8 cellular contexts compared by ENCODE assay signal in the genomic region with DNA sequence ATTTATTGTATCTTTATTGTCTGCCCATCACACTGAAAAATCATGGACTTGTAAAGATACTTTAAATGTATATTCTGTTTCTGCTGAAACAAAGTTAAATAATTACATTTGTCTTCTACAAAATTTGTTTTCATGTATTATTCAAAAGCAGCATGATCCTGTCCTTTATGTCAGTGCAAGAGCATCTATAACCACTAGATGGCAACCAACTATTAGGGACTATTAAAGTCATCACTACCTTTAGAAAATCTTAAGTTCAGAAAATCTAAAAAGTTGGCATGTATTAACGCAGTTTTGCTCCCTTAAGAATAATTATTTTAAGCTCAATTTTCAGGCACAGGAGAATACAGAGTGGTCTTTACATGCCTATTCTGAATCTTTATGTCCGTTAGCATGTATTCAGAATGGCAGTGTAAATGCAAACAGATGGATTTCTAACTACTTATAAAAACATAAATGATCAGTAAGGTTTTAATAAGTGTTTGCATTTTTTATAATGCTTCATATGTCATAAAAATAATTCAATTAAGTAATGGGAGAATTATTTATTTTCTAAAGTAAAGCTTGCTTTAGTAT. TPM values are rescaled to one million over a fixed set of nuclear protein-coding genes. Genes with fewer than 3 reads are reported as not detected.
A peak's percentile ranks its signal among the peaks of the same experiment; 100 is the strongest.
DNase-seq lines count a peak whose midpoint lies in the region; ATAC-seq and TF ChIP-seq lines count a peak whose summit lies in the region.

No MANE protein-coding gene starts in this region.

- H3K36me3 Mint-ChIP-seq in Caco-2 (ENCODE audit: insufficient read depth, unreplicated experiment), result peaks cover 7% of the 10 kb centered on the region
- H3K36me3 Mint-ChIP-seq in stimulated activated memory B cell treated with anti-CD40 and anti-IgM and Interleukin-4, amounts not matched to agents 10 μg/mL and 1 μg/mL and 100 μg/mL, for 72 hours, result peaks cover 14% of the 10 kb centered on the region

- peak in 1 of 2 experiments; percentile 26 for DNase-seq in Caco-2
- DNase-seq in NCI-H748 treated with DMSO at 0.1 percent for 48 hours (lab: John Stamatoyannopoulos, UW), result peak; percentile 42
- DNase-seq in cerebellum (ENCODE audit: low spot score), result peak; percentile 51
- no peak for DNase-seq in right lobe of liver

- no peaks in the 10 kb centered on the region for H3K27me3 ChIP-seq in Caco-2 (replicated peaks; ENCODE audit: control insufficient read depth, insufficient read depth, low read length)
- no peaks in the 10 kb centered on the region for H3K27me3 ChIP-seq in right lobe of liver

- no peaks in the 10 kb centered on the region for H3K36me3 ChIP-seq in Caco-2 (ENCODE audit: control insufficient read depth, insufficient read depth, low read length)
- H3K36me3 ChIP-seq in right lobe of liver, result peaks cover 0 to 23% (median 4%) of the 10 kb centered on the region in 4 donors

- intact Hi-C loops in Caco-2 (cut with micrococcal nuclease; ENCODE audit: unreplicated experiment) (loop anchor here (1.0 kb wide), 3 partner anchors 17 to 259 kb away; a partner anchor contains a TSS), right lobe of liver (cut with DNase I) (no loop called here)

- H3K4me3 Mint-ChIP-seq in Caco-2 (ENCODE audit: unreplicated experiment), result no peak overlapping the region
- no peak overlapping the region for H3K4me3 Mint-ChIP-seq in stimulated activated memory B cell treated with anti-CD40 and anti-IgM and Interleukin-4, amounts not matched to agents 10 μg/mL and 1 μg/mL and 100 μg/mL, for 72 hours

- POLR2A ChIA-PET in Caco-2 (lab: Charles Lee), result no interaction called here

- H3K9me3 ChIP-seq in Caco-2 (no peaks in the 10 kb centered on the region), right lobe of liver (no peaks in the 10 kb centered on the region)

- peak; percentile 67 for ATAC-seq in GM18873 (IDR thresholded peaks at IDR 0.05; ENCODE audit: low FRiP score, unreplicated experiment)
- ATAC-seq in HG03103 (IDR thresholded peaks at IDR 0.05; ENCODE audit: low read depth, unreplicated experiment), result peak; percentile 77
- peak; percentile 76 to 88 (median 82) for ATAC-seq in right lobe of liver
- ATAC-seq in stimulated activated memory B cell treated with anti-CD40 and anti-IgM and Interleukin-4, amounts not matched to agents 10 μg/mL and 1 μg/mL and 100 μg/mL, for 72 hours, result no peak
- no peak for ATAC-seq in HG02840 (IDR thresholded peaks at IDR 0.05; ENCODE audit: low FRiP score, unreplicated experiment)

- no peaks in the 10 kb centered on the region for H3K27me3 Mint-ChIP-seq in Caco-2 (ENCODE audit: insufficient read depth, unreplicated experiment)
- no peaks in the 10 kb centered on the region for H3K27me3 Mint-ChIP-seq in stimulated activated memory B cell treated with anti-CD40 and anti-IgM and Interleukin-4, amounts not matched to agents 10 μg/mL and 1 μg/mL and 100 μg/mL, for 72 hours

- H3K4me1 Mint-ChIP-seq in Caco-2 (ENCODE audit: low read depth, unreplicated experiment), result no peaks in the 10 kb centered on the region
- peaks cover 18% of the 10 kb centered on the region for H3K4me1 Mint-ChIP-seq in stimulated activated memory B cell treated with anti-CD40 and anti-IgM and Interleukin-4, amounts not matched to agents 10 μg/mL and 1 μg/mL and 100 μg/mL, for 72 hours

- no peak overlapping the region for H3K27ac Mint-ChIP-seq in Caco-2 (ENCODE audit: unreplicated experiment)
- H3K27ac Mint-ChIP-seq in stimulated activated memory B cell treated with anti-CD40 and anti-IgM and Interleukin-4, amounts not matched to agents 10 μg/mL and 1 μg/mL and 100 μg/mL, for 72 hours, result no peak overlapping the region

- H3K4me3 ChIP-seq in Caco-2 (ENCODE audit: low read depth, low read length) (no peak overlapping the region), right lobe of liver (no peak overlapping the region)

- TF ChIP-seq CTCF in Caco-2 (IDR thresholded peaks at IDR 0.05; ENCODE audit: insufficient read depth in 1 of 2, low read depth in 1 of 2, low read length in 1 of 2, severe bottlenecking in 1 of 2, unreplicated experiment in 1 of 2) (peak; percentile 68 to 74), right lobe of liver (IDR thresholded peaks at IDR 0.05) (peak; percentile 69 to 91 (median 84))

- 40% methylated on average over 2 of the region's 2 CpGs for WGBS in right lobe of liver (ENCODE audit: insufficient coverage, low coverage, low lambda C conversion rate, missing lambda C conversion rate)

- CTCF ChIA-PET in Caco-2 (lab: Charles Lee), result no interaction called here

- no TSS peak for BruUV-seq in Caco-2 (replicated peaks; lab: Mats Ljungman, UMichigan)

- H3K9me3 Mint-ChIP-seq in Caco-2 (ENCODE audit: unreplicated experiment), result no peaks in the 10 kb centered on the region
- no peaks in the 10 kb centered on the region for H3K9me3 Mint-ChIP-seq in stimulated activated memory B cell treated with anti-CD40 and anti-IgM and Interleukin-4, amounts not matched to agents 10 μg/mL and 1 μg/mL and 100 μg/mL, for 72 hours

- no peaks in the 10 kb centered on the region for H3K4me1 ChIP-seq in Caco-2
- peaks cover 0 to 10% (median 1%) of the 10 kb centered on the region in 4 donors for H3K4me1 ChIP-seq in right lobe of liver

- no peak overlapping the region for H3K27ac ChIP-seq in right lobe of liver

- TF ChIP-seq POLR2A in right lobe of liver (IDR thresholded peaks at IDR 0.05), result no peak

RNA-seq across cellular contexts. Expression of a gene that starts 17.8 kb away (rescaled TPM):
- total RNA-seq in Caco-2 (2022) (55.8 and 58.9 TPM in 2 replicates), cerebellum (108 TPM), right lobe of liver (10 to 100 TPM; 40.1 to 66.8 (median 62.2) TPM)

RNA-seq across cellular contexts. Expression of a gene that starts 23.2 kb away (rescaled TPM):
- total RNA-seq in Caco-2 (2022) (381 and 385 TPM in 2 replicates), cerebellum (102 TPM), right lobe of liver (100 to 1,000 TPM; 159 to 345 (median 218) TPM)

Comparison
In these comparisons a context has a peak if more than half of its experiments do, and no peak if none do; other contexts are left out.
1. DNase-seq: peak in NCI-H748 treated with DMSO at 0.1 percent for 48 hours (single experiment) and cerebellum (single experiment); none in right lobe of liver (0 of 3).
2. ATAC-seq: peak in GM18873 (single experiment), HG03103 (single experiment) and right lobe of liver (4 of 4); none in stimulated activated memory B cell treated with anti-CD40 and anti-IgM and Interleukin-4, amounts not matched to agents 10 μg/mL and 1 μg/mL and 100 μg/mL, for 72 hours (single experiment) and HG02840 (single experiment).